9 cellular contexts compared by ENCODE assay signal in genomic region chr6:32151885-32152311, GRCh38. TPM values are rescaled to one million over a fixed set of nuclear protein-coding genes. Genes with fewer than 3 reads are reported as not detected.
A peak's percentile ranks its signal among the peaks of the same experiment; 100 is the strongest.
DNase-seq lines count a peak whose midpoint lies in the region; ATAC-seq and TF ChIP-seq lines count a peak whose summit lies in the region.
"Had no signal": no experiment of that assay in that cellular context is flagged by ENCODE, and none has a peak within 500 bp of the region (broad histone marks: within the 10 kb centered on the region; RNA-seq: fewer than 3 reads in every experiment).

PRRT1 (minus strand) TSS chr6:32151939; CDS start chr6:32151827, 112 bp downstream.

- peaks cover 13% of the 10 kb centered on the region for H3K36me3 ChIP-seq in left ventricle myocardium inferior
- H3K36me3 ChIP-seq in vagina: peaks cover 0 to 21% of the 10 kb centered on the region in 2 donors

- H3K4me1 Mint-ChIP-seq in mesothelial cell of epicardium: peaks cover 43% of the 10 kb centered on the region

- DNase-seq in left ventricle myocardium inferior (no peak), Right ventricle myocardium inferior (ENCODE audit: missing footprints) (no peak), cerebellum (ENCODE audit: low spot score) (peak; percentile 78), mesothelial cell of epicardium (ENCODE audit: low spot score in 2 of 2, unreplicated experiment in 2 of 2) (no peak), vagina (ENCODE audit: extremely low spot score in 2 of 2) (no peak), ACHN (no peak)
- DNase-seq in stimulated activated CD4-positive, alpha-beta T cell treated with anti-CD3 and anti-CD28 coated beads, Interleukin-2, amount 100 ng/mL, for 24 hours: no peak
- DNase-seq: amniotic stem cell had no signal

- TF ChIP-seq CTCF in left ventricle myocardium inferior (IDR thresholded peaks at IDR 0.05; ENCODE audit: borderline replicate concordance) (no peak), mesothelial cell of epicardium (IDR thresholded peaks at IDR 0.05; ENCODE audit: unreplicated experiment) (no peak), vagina (IDR thresholded peaks at IDR 0.05) (no peak)

- H3K9me3 Mint-ChIP-seq in mesothelial cell of epicardium: no peaks in the 10 kb centered on the region

- TF ChIP-seq POLR2A in vagina (IDR thresholded peaks at IDR 0.05): no peak

- H3K27ac ChIP-seq in left ventricle myocardium inferior (replicated peaks) (peak within 1 kb of the TSS; percentile 94), vagina (peak within 1 kb of the TSS; percentile 94)

- peak within 1 kb of the TSS; percentile 99 for H3K27ac Mint-ChIP-seq in mesothelial cell of epicardium

- H3K4me3 Mint-ChIP-seq in mesothelial cell of epicardium: peak within 1 kb of the TSS; percentile 99

- ATAC-seq in Right ventricle myocardium inferior (no peak), HG03139 (IDR thresholded peaks at IDR 0.05; ENCODE audit: unreplicated experiment) (no peak)

- H3K4me3 ChIP-seq in left ventricle myocardium inferior (peak within 1 kb of the TSS; percentile 82), vagina (peak within 1 kb of the TSS; percentile 75 to 88)

- peaks cover 3% of the 10 kb centered on the region for H3K36me3 Mint-ChIP-seq in mesothelial cell of epicardium

- intact Hi-C loops in left ventricle myocardium inferior (cut with micrococcal nuclease) (no loop called here), Right ventricle myocardium inferior (cut with DNase I) (no loop called here), vagina (cut with DNase I) (loop anchor here (5.0 kb wide), 1 partner anchor 35 kb away; no protein-coding TSS in a partner anchor)

- H3K9me3 ChIP-seq in left ventricle myocardium inferior (replicated peaks) (no peaks in the 10 kb centered on the region), vagina (no peaks in the 10 kb centered on the region)

- in situ Hi-C loops in ACHN (cut with HindIII; ENCODE audit: low pct_ligation_motif_present, low pct_unique_long_range_greater_than_20kb, low sequenced_read_pairs): no loop called here

- peaks cover 39% of the 10 kb centered on the region for H3K4me1 ChIP-seq in left ventricle myocardium inferior
- H3K4me1 ChIP-seq in vagina: peaks cover 49% of the 10 kb centered on the region

- peaks cover 5% of the 10 kb centered on the region for H3K27me3 Mint-ChIP-seq in mesothelial cell of epicardium (ENCODE audit: low read depth)

- peaks cover 49% of the 10 kb centered on the region for H3K27me3 ChIP-seq in left ventricle myocardium inferior (ENCODE audit: low read depth)
- H3K27me3 ChIP-seq in vagina: no peaks in the 10 kb centered on the region

RNA-seq across cellular contexts. Expression of gene PRRT1, which starts in this region (rescaled TPM):
- 1.0 TPM for total RNA-seq in left ventricle myocardium inferior
- total RNA-seq in Right ventricle myocardium inferior: 0.46 TPM
- total RNA-seq in cerebellum: 1.2 TPM
- total RNA-seq in mesothelial cell of epicardium: 3.0 to 4.5 TPM (median 3.4 TPM) in 3 replicates
- 8.8 TPM for total RNA-seq in vagina
